In the genomic region with DNA sequence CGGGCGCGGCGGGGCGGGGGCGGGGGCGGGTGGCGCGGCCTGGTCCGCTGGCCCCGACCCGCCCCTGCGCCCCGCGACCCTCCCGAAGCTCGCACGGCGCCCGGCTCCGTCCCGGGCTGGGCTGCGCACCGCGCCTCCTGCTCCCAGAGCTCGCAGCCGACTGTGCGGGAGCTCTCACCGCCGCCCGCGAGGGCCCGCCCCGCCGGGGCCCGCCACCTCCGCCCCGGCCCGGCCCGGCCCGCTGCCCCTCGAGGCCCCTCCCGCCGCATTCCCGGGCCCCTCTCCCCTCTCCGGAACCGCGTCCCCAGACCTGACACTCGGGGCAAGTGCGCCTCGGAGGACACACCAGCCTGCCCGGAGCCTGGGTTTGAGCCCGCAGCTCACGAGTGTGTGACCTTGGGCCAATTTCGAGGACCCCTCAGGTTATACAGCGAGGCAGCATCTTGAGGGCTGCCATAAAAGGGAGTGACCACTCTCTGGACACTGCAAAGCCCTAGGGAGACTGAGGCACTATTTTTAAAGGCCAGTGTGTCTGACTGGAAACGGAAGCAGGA, we compare ENCODE assay signal across 2 cellular contexts.
TF ChIP-seq lines count a peak whose summit lies in the region.

No MANE protein-coding gene starts in this region.

TF ChIP-seq in HepG2, 621 proteins besides CTCF, POLR2A, EP300 and RAD21:
- 0 out of 2 replicates have a peak, but pooled peaks have one; percentile 5 for TF ChIP-seq TAF1 (CRISPR knock-in tag; IDR thresholded peaks at IDR 0.05)
- no peak for TF ChIP-seq SNAPC5 (CRISPR knock-in tag; IDR thresholded peaks at IDR 0.05; ENCODE audit: borderline replicate concordance)
- TF ChIP-seq NFAT5 (CRISPR knock-in tag; IDR thresholded peaks at IDR 0.05): no peak
- no peak for TF ChIP-seq NR2F6 (IDR thresholded peaks at IDR 0.05)
- TF ChIP-seq NR2F6 (CRISPR knock-in tag; IDR thresholded peaks at IDR 0.05): no peak
- 0 out of 2 replicates have a peak, but pooled peaks have one; percentile 21 for TF ChIP-seq ZNF33B (CRISPR knock-in tag; IDR thresholded peaks at IDR 0.05)
- TF ChIP-seq POLR2G (IDR thresholded peaks at IDR 0.05; ENCODE audit: low read depth, low read length): 0 out of 2 replicates have a peak, but pooled peaks have one; percentile 37
- TF ChIP-seq, protein P1, sequence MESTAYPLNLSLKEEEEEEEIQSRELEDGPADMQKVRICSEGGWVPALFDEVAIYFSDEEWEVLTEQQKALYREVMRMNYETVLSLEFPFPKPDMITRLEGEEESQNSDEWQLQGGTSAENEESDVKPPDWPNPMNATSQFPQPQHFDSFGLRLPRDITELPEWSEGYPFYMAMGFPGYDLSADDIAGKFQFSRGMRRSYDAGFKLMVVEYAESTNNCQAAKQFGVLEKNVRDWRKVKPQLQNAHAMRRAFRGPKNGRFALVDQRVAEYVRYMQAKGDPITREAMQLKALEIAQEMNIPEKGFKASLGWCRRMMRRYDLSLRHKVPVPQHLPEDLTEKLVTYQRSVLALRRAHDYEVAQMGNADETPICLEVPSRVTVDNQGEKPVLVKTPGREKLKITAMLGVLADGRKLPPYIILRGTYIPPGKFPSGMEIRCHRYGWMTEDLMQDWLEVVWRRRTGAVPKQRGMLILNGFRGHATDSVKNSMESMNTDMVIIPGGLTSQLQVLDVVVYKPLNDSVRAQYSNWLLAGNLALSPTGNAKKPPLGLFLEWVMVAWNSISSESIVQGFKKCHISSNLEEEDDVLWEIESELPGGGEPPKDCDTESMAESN (CRISPR knock-in tag; conservative IDR thresholded peaks at IDR 0.05): no peak
- TF ChIP-seq ZFP90 (CRISPR knock-in tag; IDR thresholded peaks at IDR 0.05; ENCODE audit: borderline replicate concordance): no peak
- TF ChIP-seq PCBP1 (IDR thresholded peaks at IDR 0.05; ENCODE audit: borderline replicate concordance, low read depth, low read length): no peak
- TF ChIP-seq AGO2 (optimal IDR thresholded peaks at IDR 0.05; ENCODE audit: low read depth, low read length): peak; percentile 31
- TF ChIP-seq, protein P2, sequence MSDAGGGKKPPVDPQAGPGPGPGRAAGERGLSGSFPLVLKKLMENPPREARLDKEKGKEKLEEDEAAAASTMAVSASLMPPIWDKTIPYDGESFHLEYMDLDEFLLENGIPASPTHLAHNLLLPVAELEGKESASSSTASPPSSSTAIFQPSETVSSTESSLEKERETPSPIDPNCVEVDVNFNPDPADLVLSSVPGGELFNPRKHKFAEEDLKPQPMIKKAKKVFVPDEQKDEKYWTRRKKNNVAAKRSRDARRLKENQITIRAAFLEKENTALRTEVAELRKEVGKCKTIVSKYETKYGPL (CRISPR knock-in tag; IDR thresholded peaks at IDR 0.05): no peak
- no peak for TF ChIP-seq NONO (IDR thresholded peaks at IDR 0.05)
- 0 out of 2 replicates have a peak, but pooled peaks have one; percentile 0 for TF ChIP-seq NONO (CRISPR knock-in tag; conservative IDR thresholded peaks at IDR 0.05)
TF ChIP-seq in HepG2: peak in this region for 5.

TF ChIP-seq in GM12878, 131 proteins besides CTCF, POLR2A, EP300 and RAD21:
- TF ChIP-seq RUNX3 (IDR thresholded peaks at IDR 0.05; ENCODE audit: low read length) (no peak), SUZ12 (IDR thresholded peaks at IDR 0.05; ENCODE audit: unreplicated experiment) (peak; percentile 85), CREB1 (IDR thresholded peaks at IDR 0.05; ENCODE audit: low read depth) (no peak)
